ENCODE assay signal across 14 cellular contexts in genomic region chr3:141442421-141442820, GRCh38. TPM values are rescaled to one million over a fixed set of nuclear protein-coding genes. Genes with fewer than 3 reads are reported as not detected.
A peak's percentile ranks its signal among the peaks of the same experiment; 100 is the strongest.
DNase-seq lines count a peak whose midpoint lies in the region; ATAC-seq, FAIRE-seq and TF ChIP-seq lines count a peak whose summit lies in the region.
"Had no signal": no experiment of that assay in that cellular context is flagged by ENCODE, and none has a peak within 500 bp of the region (broad histone marks: within the 10 kb centered on the region; RNA-seq: fewer than 3 reads in every experiment).

No MANE protein-coding gene starts in this region.

- no peak overlapping the region for H3K27ac Mint-ChIP-seq in activated CD4-positive, alpha-beta T cell treated with anti-CD3 and anti-CD28 coated beads for 36 hours

- no TSS peak for BruUV-seq in HepG2 (replicated peaks; lab: Mats Ljungman, UMichigan)

- H3K4me3 Mint-ChIP-seq in activated CD4-positive, alpha-beta T cell treated with anti-CD3 and anti-CD28 coated beads for 36 hours: no peak overlapping the region

- no peak for TF ChIP-seq CTCF in liver (IDR thresholded peaks at IDR 0.05; ENCODE audit: low read depth, low read length, missing input control)
- no peak for TF ChIP-seq CTCF in HepG2 (CRISPR knock-in tag; IDR thresholded peaks at IDR 0.05)
- no peak for TF ChIP-seq CTCF in gastroesophageal sphincter (IDR thresholded peaks at IDR 0.05)
- no peak for TF ChIP-seq CTCF in ovary (IDR thresholded peaks at IDR 0.05)
- TF ChIP-seq CTCF in mucosa of descending colon (IDR thresholded peaks at IDR 0.05): no peak

- H3K27ac ChIP-seq in liver (ENCODE audit: low read depth in 1 of 2, low read length in 2 of 2) (peak overlapping the region; percentile 21 to 36), HepG2 (ENCODE audit: extremely low read length, insufficient read depth, low read length) (no peak overlapping the region), gastroesophageal sphincter (peak overlapping the region; percentile 75 to 83 (median 80)), ovary (peak overlapping the region in 1 of 2 donors; percentile 40)
- H3K27ac ChIP-seq: SK-N-MC had no signal

- peaks cover 25% of the 10 kb centered on the region for H3K4me1 Mint-ChIP-seq in activated CD4-positive, alpha-beta T cell treated with anti-CD3 and anti-CD28 coated beads for 36 hours

- peaks cover 8% of the 10 kb centered on the region for H3K79me2 ChIP-seq in HepG2 (ENCODE audit: insufficient read depth, low read length)

- H3K4me3 ChIP-seq in liver (ENCODE audit: low read depth in 1 of 3, low read length in 3 of 3) (no peak overlapping the region), HepG2 (replicated peaks in 1 of 3; ENCODE audit: insufficient read depth in 1 of 3, low read depth in 2 of 3, low read length in 3 of 3) (no peak overlapping the region), gastroesophageal sphincter (peak overlapping the region; percentile 6 to 8), ovary (no peak overlapping the region), mucosa of descending colon (no peak overlapping the region)
- H3K4me3 ChIP-seq: HAP-1, SK-N-MC, skin epidermis had no signal

- H3K36me3 Mint-ChIP-seq in activated CD4-positive, alpha-beta T cell treated with anti-CD3 and anti-CD28 coated beads for 36 hours (ENCODE audit: low read depth): peaks cover 18% of the 10 kb centered on the region

- no peak for ATAC-seq in HepG2
- ATAC-seq in gastroesophageal sphincter: peak; percentile 41
- ATAC-seq in mucosa of descending colon: no peak
- no peak for ATAC-seq in activated CD4-positive, alpha-beta T cell treated with anti-CD3 and anti-CD28 coated beads for 36 hours

- POLR2A ChIA-PET in HepG2 (lab: Yijun Ruan, JAX): interaction anchor here (1.1 to 1.2 kb wide), 4 partner anchors 11 to 82 kb away, joined by 4 to 6 read pairs (median 6); no protein-coding TSS in a partner anchor
- POLR2A ChIA-PET in activated CD4-positive, alpha-beta T cell treated with anti-CD3 and anti-CD28 coated beads for 36 hours (lab: Charles Lee): no interaction called here

- H3K4me1 ChIP-seq in liver (ENCODE audit: control insufficient read depth in 4 of 4, insufficient read depth in 4 of 4, low read length in 3 of 4) (no peaks in the 10 kb centered on the region), HepG2 (ENCODE audit: insufficient read depth, low read length) (peaks cover 25% of the 10 kb centered on the region), gastroesophageal sphincter (peaks cover 15 to 96% (median 18%) of the 10 kb centered on the region in 3 donors), ovary (ENCODE audit: insufficient read depth) (peaks cover 10% of the 10 kb centered on the region), mucosa of descending colon (ENCODE audit: low read depth) (peaks cover under 1% of the 10 kb centered on the region)

- H3K36me3 ChIP-seq in liver (ENCODE audit: control insufficient read depth in 4 of 4, insufficient read depth in 3 of 4, low read depth in 1 of 4, low read length in 3 of 4): peaks cover 7 to 33% (median 21%) of the 10 kb centered on the region in 4 donors
- H3K36me3 ChIP-seq in HepG2 (replicated peaks in 1 of 2; ENCODE audit: control insufficient read depth in 1 of 2, insufficient read depth in 2 of 2, low read length in 2 of 2): peaks cover 21 to 74% of the 10 kb centered on the region in 2 experiments
- peaks cover 0 to 55% of the 10 kb centered on the region in 2 donors for H3K36me3 ChIP-seq in gastroesophageal sphincter
- no peaks in the 10 kb centered on the region for H3K36me3 ChIP-seq in ovary
- H3K36me3 ChIP-seq in mucosa of descending colon (ENCODE audit: low read depth): no peaks in the 10 kb centered on the region
- H3K36me3 ChIP-seq: HAP-1 had no signal

- intact Hi-C loops in HepG2 (cut with micrococcal nuclease; ENCODE audit: unreplicated experiment) (no loop called here), ovary (cut with DNase I) (loop anchor here in 2 of 4 donors (5.0 kb wide), 1 partner anchor 75 kb away; the partner anchor contains the start of gene ZBTB38 (in 2 of the 2)), mucosa of descending colon (cut with DNase I, micrococcal nuclease) (no loop called here)
- intact Hi-C loops in activated CD4-positive, alpha-beta T cell treated with anti-CD3 and anti-CD28 coated beads for 36 hours (cut with DNase I, micrococcal nuclease): loop anchor here in 1 of 2 experiments (5.0 kb wide), 1 partner anchor 40 kb away; no protein-coding TSS in a partner anchor

- no peaks in the 10 kb centered on the region for H3K9me3 ChIP-seq in liver (ENCODE audit: control insufficient read depth in 4 of 4, low read length in 3 of 4)
- no peaks in the 10 kb centered on the region for H3K9me3 ChIP-seq in HepG2 (ENCODE audit: low read length)
- H3K9me3 ChIP-seq in gastroesophageal sphincter: no peaks in the 10 kb centered on the region
- no peaks in the 10 kb centered on the region for H3K9me3 ChIP-seq in ovary
- H3K9me3 ChIP-seq in mucosa of descending colon: no peaks in the 10 kb centered on the region
- H3K9me3 ChIP-seq: HAP-1 had no signal

- 80% methylated on average over 12 of the region's 12 CpGs for WGBS in liver
- WGBS in HepG2 (ENCODE audit: low lambda C conversion rate): 96% methylated on average over 12 of the region's 12 CpGs
- 6 to 28% methylated on average over 9 to 12 of the region's 12 CpGs for WGBS in gastroesophageal sphincter (ENCODE audit: low coverage in 1 of 2), 2 donors
- WGBS in ovary, 3 donors: 8 to 15% (median 8%) methylated on average over 12 of the region's 12 CpGs

- no peak overlapping the region for H2AFZ ChIP-seq in HepG2 (ENCODE audit: low read length)

- no peaks in the 10 kb centered on the region for H3K27me3 Mint-ChIP-seq in activated CD4-positive, alpha-beta T cell treated with anti-CD3 and anti-CD28 coated beads for 36 hours

- H4K20me1 ChIP-seq in HepG2 (ENCODE audit: insufficient read depth, low read length): no peaks in the 10 kb centered on the region

- FAIRE-seq in HepG2 (lab: Jason Lieb, UNC): no peak
- FAIRE-seq: endothelial cell of umbilical vein had no signal

- no peak overlapping the region for H3K9ac ChIP-seq in liver (ENCODE audit: low read depth in 1 of 2, low read length in 2 of 2)
- H3K9ac ChIP-seq in HepG2 (ENCODE audit: insufficient read depth, low read depth, low read length): no peak overlapping the region

- no peak for DNase-seq in HepG2 (ENCODE audit: low spot score)
- no peak for DNase-seq in ovary
- no peak for DNase-seq in SHP77 treated with DMSO at 0.1 percent for 48 hours (lab: John Stamatoyannopoulos, UW)
- DNase-seq in mucosa of descending colon: no peak
- no peak for DNase-seq in middle frontal gyrus (ENCODE audit: extremely low spot score, low spot score)
- DNase-seq in activated CD4-positive, alpha-beta T cell treated with anti-CD3 and anti-CD28 coated beads for 36 hours: no peak
- DNase-seq: activated T-cell treated with anti-CD3 and anti-CD28 coated beads, Interleukin-2, amount 50 U/mL, for 1 hour; NCI-H526 treated with DMSO at 0.1 percent for 48 hours had no signal

- CTCF ChIA-PET in HepG2 (lab: Yijun Ruan, JAX; ENCODE audit: low intra/inter-chr PET ratio, low total read pairs): interaction anchor here (0.9 to 2.7 kb wide), 3 partner anchors 82 to 139 kb away, joined by 4 to 23 read pairs (median 8); no protein-coding TSS in a partner anchor
- CTCF ChIA-PET in activated CD4-positive, alpha-beta T cell treated with anti-CD3 and anti-CD28 coated beads for 36 hours (lab: Charles Lee): interaction anchor here (0.6 to 5.4 kb wide), 23 partner anchors 10 to 202 kb away, joined by 3 to 43 read pairs (median 5); partner anchors contain the start of gene ZBTB38

- in situ Hi-C loops in HepG2 (cut with HindIII; ENCODE audit: extremely low pct_ligation_motif_present, low pct_unique_long_range_greater_than_20kb): loop anchor here (5.0 kb wide), 1 partner anchor 40 kb away; no protein-coding TSS in a partner anchor

- TF ChIP-seq EP300 in HepG2 (IDR thresholded peaks at IDR 0.05; ENCODE audit: low read depth in 2 of 2, low read length in 2 of 2) (no peak), HepG2 (CRISPR knock-in tag; IDR thresholded peaks at IDR 0.05; ENCODE audit: borderline replicate concordance) (no peak), gastroesophageal sphincter (IDR thresholded peaks at IDR 0.05) (no peak), ovary (IDR thresholded peaks at IDR 0.05) (peak; percentile 18)

- H3K4me2 ChIP-seq in HepG2 (ENCODE audit: low read depth, low read length): no peak overlapping the region

- TF ChIP-seq POLR2A in HepG2 (IDR thresholded peaks at IDR 0.05; ENCODE audit: insufficient read depth in 1 of 2, low read depth in 2 of 2, low read length in 2 of 2): no peak
- no peak for TF ChIP-seq POLR2A in gastroesophageal sphincter (IDR thresholded peaks at IDR 0.05)
- TF ChIP-seq POLR2A in ovary (IDR thresholded peaks at IDR 0.05): no peak

- no peaks in the 10 kb centered on the region for H3K9me3 Mint-ChIP-seq in activated CD4-positive, alpha-beta T cell treated with anti-CD3 and anti-CD28 coated beads for 36 hours (ENCODE audit: low read depth)

- H3K27me3 ChIP-seq in liver (ENCODE audit: control insufficient read depth in 4 of 4, insufficient read depth in 4 of 4, low read length in 3 of 4) (no peaks in the 10 kb centered on the region), HepG2 (ENCODE audit: control insufficient read depth in 1 of 2, insufficient read depth in 2 of 2, low read length in 2 of 2) (no peaks in the 10 kb centered on the region), gastroesophageal sphincter (no peaks in the 10 kb centered on the region), ovary (no peaks in the 10 kb centered on the region)

- TF ChIP-seq RAD21 in liver (IDR thresholded peaks at IDR 0.05) (no peak), HepG2 (CRISPR knock-in tag; IDR thresholded peaks at IDR 0.05) (no peak)

RNA-seq across cellular contexts. Expression of gene RASA2, which starts 44.4 kb away (rescaled TPM):
- total RNA-seq in liver: 1 to 10 TPM; 5.3 to 5.4 TPM
- polyA plus RNA-seq in liver: 1 to 10 TPM; 1.6 to 3.9 TPM
- 8.5 and 10.7 TPM in 2 replicates for total RNA-seq in HepG2 (2016; rRNA removed; fragmentation: Illumina TruSeq; extraction: Trizol)
- total RNA-seq in HepG2 (2016; cell fraction: cytosol; rRNA removed; fragmentation: Illumina TruSeq; extraction: Trizol; ENCODE audit: low read depth): 3.6 and 5.2 TPM in 2 replicates
- 8.6 and 10.3 TPM in 2 replicates for total RNA-seq in HepG2 (2016; cell fraction: insoluble cytoplasmic fraction; rRNA removed; fragmentation: Illumina TruSeq; extraction: Trizol)
- 3.4 and 4.9 TPM in 2 replicates for total RNA-seq in HepG2 (2016; cell fraction: membrane; rRNA removed; fragmentation: Illumina TruSeq; extraction: Trizol)
- 14.0 and 14.2 TPM in 2 replicates for total RNA-seq in HepG2 (2016; cell fraction: nucleus; rRNA removed; fragmentation: Illumina TruSeq; extraction: Trizol)
- 4.8 and 5.4 TPM in 2 replicates for polyA plus RNA-seq in HepG2 (2011; rRNA removed)
- 1.7 and 2.9 TPM in 2 replicates for polyA plus RNA-seq in HepG2 (2011; cell fraction: cytosol; rRNA removed)
- 5.9 and 7.2 TPM in 2 replicates for polyA plus RNA-seq in HepG2 (2011; cell fraction: nucleus; rRNA removed)
- polyA plus RNA-seq in HepG2 (2012): 4.2 and 4.9 TPM in 2 replicates
- polyA plus RNA-seq in HepG2 (2016; cell fraction: cytosol; fragmentation: Illumina TruSeq; extraction: Trizol; ENCODE audit: low read depth): 0.27 and 0.46 TPM in 2 replicates
- polyA plus RNA-seq in HepG2 (2016; cell fraction: insoluble cytoplasmic fraction; fragmentation: Illumina TruSeq; extraction: Trizol; ENCODE audit: low read depth): 6.2 and 6.4 TPM in 2 replicates
- 1.2 TPM in 2 replicates for polyA plus RNA-seq in HepG2 (2016; cell fraction: membrane; fragmentation: Illumina TruSeq; extraction: Trizol; ENCODE audit: low read depth)
- 13.4 and 13.5 TPM in 2 replicates for polyA plus RNA-seq in HepG2 (2016; cell fraction: nucleus; fragmentation: Illumina TruSeq; extraction: Trizol; ENCODE audit: insufficient read depth, low read depth)
- 2.8 and 4.0 TPM in 2 replicates for polyA minus RNA-seq in HepG2 (2011; rRNA and poly(A)+ RNA removed; ENCODE audit: low replicate concordance)
- polyA minus RNA-seq in HepG2 (2011; cell fraction: cytosol; rRNA and poly(A)+ RNA removed): 6.3 and 7.7 TPM in 2 replicates
- polyA minus RNA-seq in HepG2 (2011; cell fraction: nucleus; rRNA and poly(A)+ RNA removed): 19.6 and 20.8 TPM in 2 replicates
- 10 to 100 TPM; 10.6 to 15.5 (median 14.8) TPM for total RNA-seq in gastroesophageal sphincter
- 10 to 100 TPM; 16.7 to 28.1 (median 18.8) TPM for total RNA-seq in ovary
- 10 to 100 TPM in 1 of 2 donors, 1 to 10 TPM in 1; 6.9 to 10.2 TPM for polyA plus RNA-seq in ovary
- 10 to 100 TPM; 15.5 to 22.5 (median 21.7) TPM for total RNA-seq in mucosa of descending colon
- total RNA-seq in activated CD4-positive, alpha-beta T cell treated with anti-CD3 and anti-CD28 coated beads for 36 hours: 10 to 100 TPM; 30.8 to 32.0 TPM

Comparison
In these comparisons a context has a peak if more than half of its experiments do, and no peak if none do; other contexts are left out.
1. H3K4me3 ChIP-seq: peak in gastroesophageal sphincter (2 of 2); none in liver (0 of 3), HepG2 (0 of 3), ovary (single experiment) and mucosa of descending colon (single experiment).